ENCODE assay signal across 8 cellular contexts in genomic region chr10:97401455-97401919, GRCh38. TPM values are rescaled to one million over a fixed set of nuclear protein-coding genes. Genes with fewer than 3 reads are reported as not detected.
DNase-seq lines count a peak whose midpoint lies in the region; ATAC-seq and TF ChIP-seq lines count a peak whose summit lies in the region.

No MANE protein-coding gene starts in this region.

- H3K27me3 ChIP-seq in SU-DHL-6 (ENCODE audit: low read length) (no peaks in the 10 kb centered on the region), fibroblast of lung (ENCODE audit: control insufficient read depth, insufficient read depth, low read length) (no peaks in the 10 kb centered on the region)

- DNase-seq in GM12865 (ENCODE audit: low read depth) (no peak), fibroblast of lung (ENCODE audit: low read depth in 2 of 2) (no peak), retinal pigment epithelial cell (ENCODE audit: low read depth) (no peak), SIG-M5 (lab: John Stamatoyannopoulos, UW) (no peak), Ammon's horn (ENCODE audit: low spot score) (no peak)
- DNase-seq in stimulated activated CD8-positive, alpha-beta memory T cell treated with anti-CD3 and anti-CD28 coated beads, Interleukin-4, amount 100 ng/mL, for 48 hours, result no peak

- no peak for ATAC-seq in GM18861 (IDR thresholded peaks at IDR 0.05; ENCODE audit: unreplicated experiment)

- H4K20me1 ChIP-seq in SU-DHL-6 (ENCODE audit: low read depth, low read length), result no peaks in the 10 kb centered on the region
- H4K20me1 ChIP-seq in fibroblast of lung (ENCODE audit: control insufficient read depth, extremely low read depth, insufficient read depth, low read length), result no peaks in the 10 kb centered on the region

- H3K27ac ChIP-seq in SU-DHL-6 (ENCODE audit: low read depth, low read length) (no peak overlapping the region), fibroblast of lung (ENCODE audit: insufficient read depth, low read length) (peak overlapping the region; percentile 97)

- H3K4me2 ChIP-seq in SU-DHL-6 (ENCODE audit: low read depth, low read length, poor library complexity, severe bottlenecking), result peak overlapping the region; percentile 54
- H3K4me2 ChIP-seq in fibroblast of lung (ENCODE audit: extremely low read depth, insufficient read depth, low read length), result no peak overlapping the region

- no peaks in the 10 kb centered on the region for H3K9me3 ChIP-seq in SU-DHL-6 (ENCODE audit: insufficient read depth, low read length)
- H3K9me3 ChIP-seq in fibroblast of lung (ENCODE audit: control insufficient read depth, insufficient read depth, low read depth, low read length), result no peaks in the 10 kb centered on the region

- H2AFZ ChIP-seq in SU-DHL-6 (ENCODE audit: low read depth, low read length, severe bottlenecking) (peak overlapping the region; percentile 77), fibroblast of lung (ENCODE audit: low read length) (peak overlapping the region; percentile 32)

- no peaks in the 10 kb centered on the region for H3K9me2 ChIP-seq in SU-DHL-6 (replicated peaks; ENCODE audit: insufficient read depth, low read length)

- TF ChIP-seq CTCF in GM12865 (IDR thresholded peaks at IDR 0.05; ENCODE audit: insufficient read depth, low read depth, low read length, missing control alignments) (no peak), SU-DHL-6 (IDR thresholded peaks at IDR 0.05; ENCODE audit: insufficient read depth, low read length, poor library complexity, severe bottlenecking) (no peak), fibroblast of lung (conservative IDR thresholded peaks at IDR 0.05 in 1 of 2, IDR thresholded peaks at IDR 0.05 in 1 of 2; ENCODE audit: low read depth in 1 of 2, low read length in 2 of 2) (no peak), retinal pigment epithelial cell (conservative IDR thresholded peaks at IDR 0.05; ENCODE audit: low read depth, low read length) (no peak)

- 0 out of 2 replicates have a peak, but pooled peaks cover under 1% of the 10 kb centered on the region for H3K36me3 ChIP-seq in SU-DHL-6 (ENCODE audit: low read length)
- H3K36me3 ChIP-seq in fibroblast of lung (ENCODE audit: control insufficient read depth, insufficient read depth, low read length), result no peaks in the 10 kb centered on the region

- H3K79me2 ChIP-seq in SU-DHL-6 (ENCODE audit: insufficient read depth, low read length) (peaks cover 17% of the 10 kb centered on the region; the same call in 1 of the 2 replicates), fibroblast of lung (ENCODE audit: control insufficient read depth, insufficient read depth, low read length) (peaks cover 6% of the 10 kb centered on the region)

- H3K9ac ChIP-seq in SU-DHL-6 (ENCODE audit: low read length) (peak overlapping the region; percentile 65; the same call in 1 of the 2 replicates), fibroblast of lung (ENCODE audit: insufficient read depth, low read length) (peak overlapping the region; percentile 98)

- no peaks in the 10 kb centered on the region for H3F3A ChIP-seq in SU-DHL-6 (ENCODE audit: insufficient read depth)

- no peaks in the 10 kb centered on the region for H3K4me1 ChIP-seq in fibroblast of lung (ENCODE audit: control insufficient read depth, extremely low read depth, insufficient read depth, low read length)

- H3K4me3 ChIP-seq in GM12865 (ENCODE audit: low read depth, low read length) (peak overlapping the region; percentile 74), SU-DHL-6 (ENCODE audit: insufficient read depth, low read length, poor library complexity, severe bottlenecking) (peak overlapping the region; percentile 90), fibroblast of lung (replicated peaks in 1 of 4; ENCODE audit: control extremely low read depth in 1 of 4, insufficient read depth in 1 of 4, low read depth in 3 of 4, low read length in 4 of 4) (peak overlapping the region in 2 of 4 experiments; percentile 77 to 86), retinal pigment epithelial cell (ENCODE audit: low read length) (peak overlapping the region; percentile 95)

RNA-seq across cellular contexts. Expression of gene RRP12, which starts 0.3 kb away (rescaled TPM):
- total RNA-seq in fibroblast of lung, result 10.5 and 10.7 TPM in 2 replicates
- polyA plus RNA-seq in fibroblast of lung, result 6.1 and 11.1 TPM in 2 replicates
- polyA plus RNA-seq in fibroblast of lung (2012), result 11.5 and 21.0 TPM in 2 replicates
- polyA minus RNA-seq in fibroblast of lung (ENCODE audit: low replicate concordance), result 25.4 and 46.7 TPM in 2 replicates

RNA-seq across cellular contexts. Expression of gene PGAM1, which starts 24.5 kb away (rescaled TPM):
- 165 and 209 TPM in 2 replicates for total RNA-seq in fibroblast of lung
- 498 and 510 TPM in 2 replicates for polyA plus RNA-seq in fibroblast of lung
- 484 and 528 TPM in 2 replicates for polyA plus RNA-seq in fibroblast of lung (2012)
- polyA minus RNA-seq in fibroblast of lung (ENCODE audit: low replicate concordance), result 451 and 453 TPM in 2 replicates

RNA-seq across cellular contexts. Expression of gene EXOSC1, which starts 44.3 kb away (rescaled TPM):
- 32.7 and 33.1 TPM in 2 replicates for total RNA-seq in fibroblast of lung
- 39.5 and 45.4 TPM in 2 replicates for polyA plus RNA-seq in fibroblast of lung
- polyA plus RNA-seq in fibroblast of lung (2012), result 39.9 and 45.4 TPM in 2 replicates
- polyA minus RNA-seq in fibroblast of lung (ENCODE audit: low replicate concordance), result 11.7 and 34.6 TPM in 2 replicates

RNA-seq across cellular contexts. Expression of gene ZDHHC16, which starts 44.5 kb away (rescaled TPM):
- total RNA-seq in fibroblast of lung, result 33.4 and 39.3 TPM in 2 replicates
- 60.2 and 69.6 TPM in 2 replicates for polyA plus RNA-seq in fibroblast of lung
- polyA plus RNA-seq in fibroblast of lung (2012), result 41.3 and 48.9 TPM in 2 replicates
- polyA minus RNA-seq in fibroblast of lung (ENCODE audit: low replicate concordance), result 166 and 196 TPM in 2 replicates
